11 cellular contexts compared by ENCODE assay signal in genomic region chr17:31433091-31433790, GRCh38. TPM values are rescaled to one million over a fixed set of nuclear protein-coding genes. Genes with fewer than 3 reads are reported as not detected.
DNase-seq lines count a peak whose midpoint lies in the region; ATAC-seq and TF ChIP-seq lines count a peak whose summit lies in the region.
"Had no signal": no experiment of that assay in that cellular context is flagged by ENCODE, and none has a peak within 500 bp of the region (broad histone marks: within the 10 kb centered on the region; RNA-seq: fewer than 3 reads in every experiment).

No MANE protein-coding gene starts in this region.

- H3K4me2 ChIP-seq in MM.1S (ENCODE audit: low read depth, low read length) (peak overlapping the region; percentile 37; the same call in 1 of the 2 replicates), GM23338 (no peak overlapping the region)

- no peaks in the 10 kb centered on the region for H3K36me3 Mint-ChIP-seq in activated T-cell treated with anti-CD3 and anti-CD28 coated beads, Interleukin-2, amount 50 U/mL, for 4 hours (ENCODE audit: insufficient read depth)
- H3K36me3 Mint-ChIP-seq in naive thymus-derived CD4-positive, alpha-beta T cell: no peaks in the 10 kb centered on the region
- no peaks in the 10 kb centered on the region for H3K36me3 Mint-ChIP-seq in GM23338 (ENCODE audit: low read depth)

- no peak overlapping the region for H3K4me3 Mint-ChIP-seq in activated T-cell treated with anti-CD3 and anti-CD28 coated beads, Interleukin-2, amount 50 U/mL, for 4 hours
- peak overlapping the region in 9 of 10 donors; percentile 30 to 81 (median 62) for H3K4me3 Mint-ChIP-seq in naive thymus-derived CD4-positive, alpha-beta T cell
- no peak overlapping the region for H3K4me3 Mint-ChIP-seq in GM23338

- H3K9me2 ChIP-seq in MM.1S (replicated peaks; ENCODE audit: insufficient read depth, low read length): no peaks in the 10 kb centered on the region
- no peaks in the 10 kb centered on the region for H3K9me2 ChIP-seq in GM23338 (ENCODE audit: insufficient read depth)

- H3K27ac Mint-ChIP-seq in naive thymus-derived CD4-positive, alpha-beta T cell: peak overlapping the region in 1 of 9 donors; percentile 52
- H3K27ac Mint-ChIP-seq in GM23338: no peak overlapping the region

- CTCF ChIA-PET in naive thymus-derived CD4-positive, alpha-beta T cell (lab: Charles Lee): interaction anchor here (0.6 kb wide), 1 partner anchor 11 kb away, joined by 3 read pairs; no protein-coding TSS in a partner anchor

- H3K9me3 Mint-ChIP-seq in activated T-cell treated with anti-CD3 and anti-CD28 coated beads, Interleukin-2, amount 50 U/mL, for 4 hours: no peaks in the 10 kb centered on the region
- peaks cover 0 to 3% (median 0%) of the 10 kb centered on the region in 11 donors for H3K9me3 Mint-ChIP-seq in naive thymus-derived CD4-positive, alpha-beta T cell
- no peaks in the 10 kb centered on the region; the same call in 2 of the 3 replicates for H3K9me3 Mint-ChIP-seq in GM23338

- peak; percentile 52 to 62 for ATAC-seq in activated T-cell treated with anti-CD3 and anti-CD28 coated beads, Interleukin-2, amount 50 U/mL, for 4 hours
- ATAC-seq in naive thymus-derived CD4-positive, alpha-beta T cell: peak; percentile 84
- ATAC-seq in GM23338: no peak

- H3K27me3 Mint-ChIP-seq in activated T-cell treated with anti-CD3 and anti-CD28 coated beads, Interleukin-2, amount 50 U/mL, for 4 hours (ENCODE audit: low read depth): peaks cover 15% of the 10 kb centered on the region
- peaks cover 5 to 31% (median 9%) of the 10 kb centered on the region in 5 donors for H3K27me3 Mint-ChIP-seq in naive thymus-derived CD4-positive, alpha-beta T cell
- peaks cover 6% of the 10 kb centered on the region for H3K27me3 Mint-ChIP-seq in GM23338 (ENCODE audit: insufficient read depth, low read depth, poor library complexity)

- H3K79me2 ChIP-seq in MM.1S (ENCODE audit: low read length) (no peaks in the 10 kb centered on the region), GM23338 (replicated peaks; ENCODE audit: insufficient read depth) (no peaks in the 10 kb centered on the region)

- intact Hi-C loops in naive thymus-derived CD4-positive, alpha-beta T cell (cut with micrococcal nuclease): no loop called here

- H3K27me3 ChIP-seq in MM.1S (replicated peaks; ENCODE audit: insufficient read depth, low read length) (no peaks in the 10 kb centered on the region), GM23338 (ENCODE audit: insufficient read depth) (no peaks in the 10 kb centered on the region)
- no peaks in the 10 kb centered on the region for H3K27me3 ChIP-seq in naive thymus-derived CD4-positive, alpha-beta T cell (ENCODE audit: control insufficient read depth in 2 of 2, insufficient read depth in 2 of 2, low read length in 2 of 2)

- H3K4me1 Mint-ChIP-seq in activated T-cell treated with anti-CD3 and anti-CD28 coated beads, Interleukin-2, amount 50 U/mL, for 4 hours (ENCODE audit: low read depth): peaks cover 17% of the 10 kb centered on the region
- H3K4me1 Mint-ChIP-seq in naive thymus-derived CD4-positive, alpha-beta T cell: peaks cover 5 to 23% (median 18%) of the 10 kb centered on the region in 7 donors
- peaks cover 13% of the 10 kb centered on the region for H3K4me1 Mint-ChIP-seq in GM23338

- POLR2A ChIA-PET in naive thymus-derived CD4-positive, alpha-beta T cell (lab: Charles Lee): interaction anchor here (0.9 kb wide), 1 partner anchor 55 kb away, joined by 3 read pairs; no protein-coding TSS in a partner anchor

- H3K9ac ChIP-seq in MM.1S (ENCODE audit: low read length): no peak overlapping the region

- peaks cover 10% of the 10 kb centered on the region for H3K4me1 ChIP-seq in MM.1S (ENCODE audit: low read length)
- H3K4me1 ChIP-seq in naive thymus-derived CD4-positive, alpha-beta T cell (ENCODE audit: control insufficient read depth in 2 of 2, insufficient read depth in 2 of 2, low read length in 2 of 2): peaks cover 10 to 13% of the 10 kb centered on the region in 2 donors
- H3K4me1 ChIP-seq in GM23338 (ENCODE audit: insufficient read depth): no peaks in the 10 kb centered on the region

- TF ChIP-seq CTCF in MM.1S (IDR thresholded peaks at IDR 0.05; ENCODE audit: low read length) (no peak), GM23338 (conservative IDR thresholded peaks at IDR 0.05; ENCODE audit: low read depth in 2 of 2) (no peak)

- DNase-seq in GDM1 (lab: John Stamatoyannopoulos, UW) (peak; percentile 86), MM.1S (peak; percentile 72), NCI-H2171 (lab: John Stamatoyannopoulos, UW) (no peak), SK-N-DZ (ENCODE audit: low spot score) (no peak), GM23338 (ENCODE audit: low spot score) (no peak), hepatic stellate cell (ENCODE audit: low spot score) (no peak)
- DNase-seq in activated T-cell treated with anti-CD3 and anti-CD28 coated beads, Interleukin-2, amount 50 U/mL, for 4 hours: peak; percentile 9
- peak in 8 of 9 donors; percentile 12 to 50 (median 38) for DNase-seq in naive thymus-derived CD4-positive, alpha-beta T cell
- DNase-seq: Calu3, MV-4-11, NCI-H510A had no signal

- H3K27ac ChIP-seq in MM.1S (ENCODE audit: low read length): no peak overlapping the region
- H3K27ac ChIP-seq in naive thymus-derived CD4-positive, alpha-beta T cell (ENCODE audit: low read depth, low read length): no peak overlapping the region
- no peak overlapping the region for H3K27ac ChIP-seq in GM23338 (ENCODE audit: low read depth)

- no peaks in the 10 kb centered on the region for H3K9me3 ChIP-seq in MM.1S (replicated peaks; ENCODE audit: insufficient read depth, low read length)
- no peaks in the 10 kb centered on the region for H3K9me3 ChIP-seq in naive thymus-derived CD4-positive, alpha-beta T cell (ENCODE audit: control insufficient read depth in 2 of 3, low read length in 3 of 3)

- H3F3A ChIP-seq in MM.1S (ENCODE audit: insufficient read depth, low read length) (no peaks in the 10 kb centered on the region), GM23338 (replicated peaks; ENCODE audit: low read depth) (no peaks in the 10 kb centered on the region)

- H4K20me1 ChIP-seq in MM.1S (ENCODE audit: insufficient read depth, low read length): no peaks in the 10 kb centered on the region
- H4K20me1 ChIP-seq in GM23338 (replicated peaks; ENCODE audit: insufficient read depth): no peaks in the 10 kb centered on the region

- H2AFZ ChIP-seq in MM.1S (ENCODE audit: low read length) (peak overlapping the region; percentile 24; the same call in 1 of the 2 replicates), GM23338 (no peak overlapping the region)

- H3K36me3 ChIP-seq in MM.1S (replicated peaks; ENCODE audit: insufficient read depth, low read length) (no peaks in the 10 kb centered on the region), GM23338 (ENCODE audit: insufficient read depth) (no peaks in the 10 kb centered on the region)
- H3K36me3 ChIP-seq in naive thymus-derived CD4-positive, alpha-beta T cell (ENCODE audit: control insufficient read depth in 2 of 3, insufficient read depth in 3 of 3, low read length in 3 of 3): no peaks in the 10 kb centered on the region

- H3K4me3 ChIP-seq in MM.1S (ENCODE audit: low read length) (no peak overlapping the region), GM23338 (no peak overlapping the region)
- no peak overlapping the region for H3K4me3 ChIP-seq in naive thymus-derived CD4-positive, alpha-beta T cell (ENCODE audit: low read length)

TF ChIP-seq in GM23338, 12 proteins besides CTCF, POLR2A, EP300 and RAD21 (continues in another document):
- no peak for TF ChIP-seq EZH2phosphoT487 (IDR thresholded peaks at IDR 0.05; ENCODE audit: unreplicated experiment)
- no peak for TF ChIP-seq STAT1 (IDR thresholded peaks at IDR 0.05; ENCODE audit: unreplicated experiment)
- TF ChIP-seq POLR2AphosphoS5 (IDR thresholded peaks at IDR 0.05; ENCODE audit: low read depth): no peak
- TF ChIP-seq EZH2 (IDR thresholded peaks at IDR 0.05; ENCODE audit: low read depth, unreplicated experiment): no peak
- TF ChIP-seq JUNB (IDR thresholded peaks at IDR 0.05; ENCODE audit: unreplicated experiment): no peak
- TF ChIP-seq CREB1 (CRISPR knock-in tag; IDR thresholded peaks at IDR 0.05; ENCODE audit: low read depth): no peak
- no peak for TF ChIP-seq ZNF331 (CRISPR knock-in tag; IDR thresholded peaks at IDR 0.05; ENCODE audit: low read depth)
- TF ChIP-seq ETS1 (IDR thresholded peaks at IDR 0.05): no peak
- no peak for TF ChIP-seq ZNF114 (CRISPR knock-in tag; IDR thresholded peaks at IDR 0.05)

RNA-seq across cellular contexts. Expression of gene RAB11FIP4, which starts 41.8 kb away (rescaled TPM):
- 10 to 100 TPM in 2 of 3 donors, 1 to 10 TPM in 1; 9.9 to 11.0 (median 10.8) TPM for total RNA-seq in activated T-cell treated with anti-CD3 and anti-CD28 coated beads, Interleukin-2, amount 50 U/mL, for 4 hours
- total RNA-seq in naive thymus-derived CD4-positive, alpha-beta T cell: 10 to 100 TPM; 33.6 to 82.4 (median 61.8) TPM
- 10 to 100 TPM; 16.1 to 28.1 TPM for polyA plus RNA-seq in naive thymus-derived CD4-positive, alpha-beta T cell
- 38.5 and 40.2 TPM in 2 replicates for polyA plus RNA-seq in SK-N-DZ (2014; cell fraction: cytosol; rRNA removed)
- polyA plus RNA-seq in SK-N-DZ (2014; cell fraction: nucleus; rRNA removed): 24.8 and 42.1 TPM in 2 replicates
- total RNA-seq in GM23338 (2014; rRNA removed; shearing (Covaris generic)): 65.1 and 65.6 TPM in 2 replicates
- polyA plus RNA-seq in GM23338 (2016; fragmentation: Nextera tagmentation; extraction: Ambion mirVana): 26.0 and 26.7 TPM in 2 replicates

Comparison
In these comparisons a context has a peak if more than half of its experiments do, and no peak if none do; other contexts are left out.
1. DNase-seq: peak in GDM1 (single experiment), MM.1S (single experiment), activated T-cell treated with anti-CD3 and anti-CD28 coated beads, Interleukin-2, amount 50 U/mL, for 4 hours (single experiment) and naive thymus-derived CD4-positive, alpha-beta T cell (8 of 9); none in NCI-H2171 (single experiment), SK-N-DZ (single experiment), GM23338 (single experiment) and hepatic stellate cell (single experiment).
2. H3K4me3 Mint-ChIP-seq: peak in naive thymus-derived CD4-positive, alpha-beta T cell (9 of 10); none in activated T-cell treated with anti-CD3 and anti-CD28 coated beads, Interleukin-2, amount 50 U/mL, for 4 hours (single experiment) and GM23338 (single experiment).